ENCODE assay signal across 10 cellular contexts in genomic region chr19:35977446-35978222, GRCh38. TPM values are rescaled to one million over a fixed set of nuclear protein-coding genes. Genes with fewer than 3 reads are reported as not detected.
DNase-seq lines count a peak whose midpoint lies in the region; ATAC-seq and TF ChIP-seq lines count a peak whose summit lies in the region.
"Had no signal": no experiment of that assay in that cellular context is flagged by ENCODE, and none has a peak within 500 bp of the region (broad histone marks: within the 10 kb centered on the region; RNA-seq: fewer than 3 reads in every experiment).

No MANE protein-coding gene starts in this region.

- no peak overlapping the region for H3K9ac ChIP-seq in OCI-LY3 (ENCODE audit: low read length)

- H3K36me3 Mint-ChIP-seq in endothelial cell (ENCODE audit: low read depth, unreplicated experiment) = no peaks in the 10 kb centered on the region
- no peaks in the 10 kb centered on the region for H3K36me3 Mint-ChIP-seq in T-helper 2 cell treated with Interferon-gamma antibody and Interleukin-4, amounts not matched to agents 5 μg/mL and 100 μg/mL, for 36 hours (ENCODE audit: low read depth)

- H3K27me3 ChIP-seq in BE2C = no peaks in the 10 kb centered on the region
- H3K27me3 ChIP-seq in OCI-LY3 (ENCODE audit: low read depth, low read length) = peaks cover 4% of the 10 kb centered on the region; the same call in 1 of the 2 replicates

- H3K36me3 ChIP-seq in BE2C = no peaks in the 10 kb centered on the region
- H3K36me3 ChIP-seq in OCI-LY3 (replicated peaks; ENCODE audit: low read depth, low read length) = no peaks in the 10 kb centered on the region

- H4K20me1 ChIP-seq in OCI-LY3 (ENCODE audit: insufficient read depth, low read length) = no peaks in the 10 kb centered on the region

- H3K4me3 ChIP-seq in BE2C (ENCODE audit: low read depth, low read length) = no peak overlapping the region
- H3K4me3 ChIP-seq in OCI-LY3 (ENCODE audit: low read length) = no peak overlapping the region

- no peaks in the 10 kb centered on the region for H3K9me3 ChIP-seq in BE2C
- H3K9me3 ChIP-seq in OCI-LY3 (ENCODE audit: insufficient read depth, low read length) = no peaks in the 10 kb centered on the region

- TF ChIP-seq CTCF in BE2C (IDR thresholded peaks at IDR 0.05; ENCODE audit: low read depth, low read length) (peak; percentile 58), GM12872 (IDR thresholded peaks at IDR 0.05; ENCODE audit: insufficient read depth, low read depth, low read length) (peak; percentile 53), OCI-LY3 (IDR thresholded peaks at IDR 0.05; ENCODE audit: low read depth, low read length) (peak; percentile 55), endothelial cell (IDR thresholded peaks at IDR 0.05; ENCODE audit: unreplicated experiment) (no peak)

- ATAC-seq in GM19324 (IDR thresholded peaks at IDR 0.05; ENCODE audit: low FRiP score, unreplicated experiment) (no peak), HG03175 (IDR thresholded peaks at IDR 0.05; ENCODE audit: unreplicated experiment) (no peak)

- no peaks in the 10 kb centered on the region for H3K4me1 Mint-ChIP-seq in endothelial cell (ENCODE audit: unreplicated experiment)
- no peaks in the 10 kb centered on the region for H3K4me1 Mint-ChIP-seq in T-helper 2 cell treated with Interferon-gamma antibody and Interleukin-4, amounts not matched to agents 5 μg/mL and 100 μg/mL, for 36 hours (ENCODE audit: low read depth)
- H3K4me1 Mint-ChIP-seq: nephron had no signal

- DNase-seq in BE2C (peak; percentile 75), endothelial cell (ENCODE audit: low spot score) (peak; percentile 59), epidermal melanocyte (ENCODE audit: insufficient read length, low spot score) (no peak)
- DNase-seq in T-helper 2 cell treated with Interferon-gamma antibody and Interleukin-4, amounts not matched to agents 5 μg/mL and 100 μg/mL, for 36 hours (ENCODE audit: low spot score) = no peak

- H3K4me1 ChIP-seq in BE2C (no peaks in the 10 kb centered on the region), OCI-LY3 (ENCODE audit: low read length) (no peaks in the 10 kb centered on the region)

- no peak overlapping the region for H3K27ac ChIP-seq in OCI-LY3 (ENCODE audit: low read length)

- no peaks in the 10 kb centered on the region for H3K79me2 ChIP-seq in OCI-LY3 (ENCODE audit: low read length)

- peaks cover 4% of the 10 kb centered on the region for H3K27me3 Mint-ChIP-seq in endothelial cell (ENCODE audit: unreplicated experiment)
- H3K27me3 Mint-ChIP-seq in T-helper 2 cell treated with Interferon-gamma antibody and Interleukin-4, amounts not matched to agents 5 μg/mL and 100 μg/mL, for 36 hours (ENCODE audit: low read depth) = peaks cover 5% of the 10 kb centered on the region

- H3K4me3 Mint-ChIP-seq in endothelial cell (ENCODE audit: unreplicated experiment) = peak overlapping the region; percentile 19
- H3K4me3 Mint-ChIP-seq in T-helper 2 cell treated with Interferon-gamma antibody and Interleukin-4, amounts not matched to agents 5 μg/mL and 100 μg/mL, for 36 hours = no peak overlapping the region
- H3K4me3 Mint-ChIP-seq: nephron; stimulated activated naive CD8-positive, alpha-beta T cell treated with anti-CD3 and anti-CD28 coated beads, Interleukin-15, Interleukin-2, amounts not matched to agents 100 ng/mL and 50 ng/mL, for 24 hours had no signal

- H3K9me3 Mint-ChIP-seq in endothelial cell (ENCODE audit: unreplicated experiment) = no peaks in the 10 kb centered on the region
- no peaks in the 10 kb centered on the region for H3K9me3 Mint-ChIP-seq in T-helper 2 cell treated with Interferon-gamma antibody and Interleukin-4, amounts not matched to agents 5 μg/mL and 100 μg/mL, for 36 hours
- H3K9me3 Mint-ChIP-seq: nephron; stimulated activated naive CD8-positive, alpha-beta T cell treated with anti-CD3 and anti-CD28 coated beads, Interleukin-15, Interleukin-2, amounts not matched to agents 100 ng/mL and 50 ng/mL, for 24 hours had no signal

- H3K4me2 ChIP-seq in OCI-LY3 (ENCODE audit: low read length) = no peak overlapping the region

- H3K27ac Mint-ChIP-seq in endothelial cell (ENCODE audit: unreplicated experiment) = no peak overlapping the region
- H3K27ac Mint-ChIP-seq in T-helper 2 cell treated with Interferon-gamma antibody and Interleukin-4, amounts not matched to agents 5 μg/mL and 100 μg/mL, for 36 hours = no peak overlapping the region
- H3K27ac Mint-ChIP-seq: nephron; stimulated activated naive CD8-positive, alpha-beta T cell treated with anti-CD3 and anti-CD28 coated beads, Interleukin-15, Interleukin-2, amounts not matched to agents 100 ng/mL and 50 ng/mL, for 24 hours had no signal

- H2AFZ ChIP-seq in OCI-LY3 (ENCODE audit: low read depth, low read length) = no peak overlapping the region

RNA-seq across cellular contexts. Expression of gene SDHAF1, which starts 17.4 kb away (rescaled TPM):
- polyA plus RNA-seq in BE2C (2012; ENCODE audit: insufficient read depth, insufficient read length, low read depth) = 38.6 TPM
- total RNA-seq in endothelial cell (ENCODE audit: unreplicated experiment) = 14.3 TPM

RNA-seq across cellular contexts. Expression of gene SYNE4, which starts 31.0 kb away (rescaled TPM):
- 0.31 TPM for polyA plus RNA-seq in BE2C (2012; ENCODE audit: insufficient read depth, insufficient read length, low read depth)
- total RNA-seq in endothelial cell (ENCODE audit: unreplicated experiment) = 4.5 TPM

RNA-seq across cellular contexts. Expression of gene ALKBH6, which starts 36.4 kb away (rescaled TPM):
- 24.4 TPM for polyA plus RNA-seq in BE2C (2012; ENCODE audit: insufficient read depth, insufficient read length, low read depth)
- 27.3 TPM for total RNA-seq in endothelial cell (ENCODE audit: unreplicated experiment)

RNA-seq across cellular contexts. Expression of gene LRFN3, which starts 41.5 kb away (rescaled TPM):
- 21.5 TPM for polyA plus RNA-seq in BE2C (2012; ENCODE audit: insufficient read depth, insufficient read length, low read depth)
- 53.4 TPM for total RNA-seq in endothelial cell (ENCODE audit: unreplicated experiment)

RNA-seq across cellular contexts. Expression of gene CLIP3, which starts 55.0 kb away (rescaled TPM):
- polyA plus RNA-seq in BE2C (2012; ENCODE audit: insufficient read depth, insufficient read length, low read depth) = 27.7 TPM
- total RNA-seq in endothelial cell (ENCODE audit: unreplicated experiment) = 94.8 TPM

Comparison
In these comparisons a context has a peak if more than half of its experiments do, and no peak if none do; other contexts are left out.
1. DNase-seq: peak in BE2C (single experiment) and endothelial cell (single experiment); none in epidermal melanocyte (single experiment) and T-helper 2 cell treated with Interferon-gamma antibody and Interleukin-4, amounts not matched to agents 5 μg/mL and 100 μg/mL, for 36 hours (single experiment).